ENCODE assay signal across 2 cellular contexts in the genomic region with DNA sequence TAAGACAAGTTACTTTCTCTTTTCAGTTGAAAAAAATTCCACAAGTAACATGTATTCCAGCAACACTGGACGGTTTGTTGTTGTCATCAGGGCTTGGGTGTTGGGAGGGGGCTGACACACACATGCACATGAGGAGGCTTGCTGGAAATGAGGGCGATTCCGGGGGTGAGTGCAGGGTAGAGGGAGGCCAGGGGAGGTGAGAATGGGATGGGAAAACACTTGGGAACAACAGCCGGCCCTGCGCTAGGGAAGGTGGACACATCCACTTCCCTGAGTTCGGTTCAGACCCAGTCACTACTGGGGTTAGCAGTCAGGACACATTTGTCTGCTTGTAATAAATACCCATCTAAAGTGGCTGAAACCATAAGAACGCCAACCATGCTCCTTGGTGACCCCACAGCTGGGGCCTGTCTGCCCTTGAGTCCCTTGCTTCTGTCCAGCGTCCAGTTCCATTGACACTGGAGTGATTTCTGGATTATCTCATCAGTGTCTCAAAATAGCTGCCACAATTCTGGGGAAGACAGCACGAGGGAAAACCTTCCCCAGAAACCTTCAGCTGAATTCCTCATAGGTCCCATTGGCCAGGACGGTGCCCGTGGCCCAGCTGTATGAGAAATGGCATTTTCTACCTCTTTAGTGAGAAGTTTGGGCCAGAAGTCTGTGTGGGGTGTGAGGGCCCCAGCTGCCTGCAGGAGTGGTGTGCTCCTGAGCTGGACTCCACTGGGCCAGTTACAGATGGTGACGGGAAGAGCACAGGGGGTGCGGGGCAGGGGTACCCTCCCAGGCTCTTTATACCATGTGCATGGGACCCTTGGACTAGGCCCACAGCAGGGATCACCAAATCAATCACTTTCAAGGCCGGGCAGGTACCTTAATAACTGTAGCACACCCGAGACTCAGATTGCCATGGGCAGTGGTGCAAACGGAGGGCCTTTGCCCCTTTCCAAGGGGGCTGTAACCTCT.
TF ChIP-seq lines count a peak whose summit lies in the region.

No MANE protein-coding gene starts in this region.

TF ChIP-seq in liver, 16 proteins besides CTCF, POLR2A, EP300 and RAD21 (continued from another document):
- TF ChIP-seq, protein P1, sequence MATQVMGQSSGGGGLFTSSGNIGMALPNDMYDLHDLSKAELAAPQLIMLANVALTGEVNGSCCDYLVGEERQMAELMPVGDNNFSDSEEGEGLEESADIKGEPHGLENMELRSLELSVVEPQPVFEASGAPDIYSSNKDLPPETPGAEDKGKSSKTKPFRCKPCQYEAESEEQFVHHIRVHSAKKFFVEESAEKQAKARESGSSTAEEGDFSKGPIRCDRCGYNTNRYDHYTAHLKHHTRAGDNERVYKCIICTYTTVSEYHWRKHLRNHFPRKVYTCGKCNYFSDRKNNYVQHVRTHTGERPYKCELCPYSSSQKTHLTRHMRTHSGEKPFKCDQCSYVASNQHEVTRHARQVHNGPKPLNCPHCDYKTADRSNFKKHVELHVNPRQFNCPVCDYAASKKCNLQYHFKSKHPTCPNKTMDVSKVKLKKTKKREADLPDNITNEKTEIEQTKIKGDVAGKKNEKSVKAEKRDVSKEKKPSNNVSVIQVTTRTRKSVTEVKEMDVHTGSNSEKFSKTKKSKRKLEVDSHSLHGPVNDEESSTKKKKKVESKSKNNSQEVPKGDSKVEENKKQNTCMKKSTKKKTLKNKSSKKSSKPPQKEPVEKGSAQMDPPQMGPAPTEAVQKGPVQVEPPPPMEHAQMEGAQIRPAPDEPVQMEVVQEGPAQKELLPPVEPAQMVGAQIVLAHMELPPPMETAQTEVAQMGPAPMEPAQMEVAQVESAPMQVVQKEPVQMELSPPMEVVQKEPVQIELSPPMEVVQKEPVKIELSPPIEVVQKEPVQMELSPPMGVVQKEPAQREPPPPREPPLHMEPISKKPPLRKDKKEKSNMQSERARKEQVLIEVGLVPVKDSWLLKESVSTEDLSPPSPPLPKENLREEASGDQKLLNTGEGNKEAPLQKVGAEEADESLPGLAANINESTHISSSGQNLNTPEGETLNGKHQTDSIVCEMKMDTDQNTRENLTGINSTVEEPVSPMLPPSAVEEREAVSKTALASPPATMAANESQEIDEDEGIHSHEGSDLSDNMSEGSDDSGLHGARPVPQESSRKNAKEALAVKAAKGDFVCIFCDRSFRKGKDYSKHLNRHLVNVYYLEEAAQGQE (IDR thresholded peaks at IDR 0.05), result no peak

TF ChIP-seq in HepG2, 621 proteins besides CTCF, POLR2A, EP300 and RAD21 (continued from another document):
- TF ChIP-seq FOXJ3 (CRISPR knock-in tag; IDR thresholded peaks at IDR 0.05; ENCODE audit: borderline replicate concordance) (no peak), ZBTB7B (CRISPR knock-in tag; IDR thresholded peaks at IDR 0.05) (no peak), RBM39 (IDR thresholded peaks at IDR 0.05; ENCODE audit: low read depth, low read length, poor library complexity, severe bottlenecking) (no peak), CBX5 (CRISPR knock-in tag; IDR thresholded peaks at IDR 0.05; ENCODE audit: borderline replicate concordance) (no peak), FOXC1 (CRISPR knock-in tag; IDR thresholded peaks at IDR 0.05; ENCODE audit: borderline replicate concordance) (no peak), SOX13 (IDR thresholded peaks at IDR 0.05) (no peak), SOX13 (CRISPR knock-in tag; conservative IDR thresholded peaks at IDR 0.05 in 1 of 2, IDR thresholded peaks at IDR 0.05 in 1 of 2) (no peak), STAT5B (CRISPR knock-in tag; IDR thresholded peaks at IDR 0.05) (no peak), ZNF850 (CRISPR knock-in tag; conservative IDR thresholded peaks at IDR 0.05) (no peak), ZNF547 (CRISPR knock-in tag; IDR thresholded peaks at IDR 0.05) (no peak), PAX8 (CRISPR knock-in tag; IDR thresholded peaks at IDR 0.05; ENCODE audit: borderline replicate concordance) (no peak), TSC22D2 (CRISPR knock-in tag; IDR thresholded peaks at IDR 0.05; ENCODE audit: borderline replicate concordance) (no peak)
- TF ChIP-seq, protein P2, sequence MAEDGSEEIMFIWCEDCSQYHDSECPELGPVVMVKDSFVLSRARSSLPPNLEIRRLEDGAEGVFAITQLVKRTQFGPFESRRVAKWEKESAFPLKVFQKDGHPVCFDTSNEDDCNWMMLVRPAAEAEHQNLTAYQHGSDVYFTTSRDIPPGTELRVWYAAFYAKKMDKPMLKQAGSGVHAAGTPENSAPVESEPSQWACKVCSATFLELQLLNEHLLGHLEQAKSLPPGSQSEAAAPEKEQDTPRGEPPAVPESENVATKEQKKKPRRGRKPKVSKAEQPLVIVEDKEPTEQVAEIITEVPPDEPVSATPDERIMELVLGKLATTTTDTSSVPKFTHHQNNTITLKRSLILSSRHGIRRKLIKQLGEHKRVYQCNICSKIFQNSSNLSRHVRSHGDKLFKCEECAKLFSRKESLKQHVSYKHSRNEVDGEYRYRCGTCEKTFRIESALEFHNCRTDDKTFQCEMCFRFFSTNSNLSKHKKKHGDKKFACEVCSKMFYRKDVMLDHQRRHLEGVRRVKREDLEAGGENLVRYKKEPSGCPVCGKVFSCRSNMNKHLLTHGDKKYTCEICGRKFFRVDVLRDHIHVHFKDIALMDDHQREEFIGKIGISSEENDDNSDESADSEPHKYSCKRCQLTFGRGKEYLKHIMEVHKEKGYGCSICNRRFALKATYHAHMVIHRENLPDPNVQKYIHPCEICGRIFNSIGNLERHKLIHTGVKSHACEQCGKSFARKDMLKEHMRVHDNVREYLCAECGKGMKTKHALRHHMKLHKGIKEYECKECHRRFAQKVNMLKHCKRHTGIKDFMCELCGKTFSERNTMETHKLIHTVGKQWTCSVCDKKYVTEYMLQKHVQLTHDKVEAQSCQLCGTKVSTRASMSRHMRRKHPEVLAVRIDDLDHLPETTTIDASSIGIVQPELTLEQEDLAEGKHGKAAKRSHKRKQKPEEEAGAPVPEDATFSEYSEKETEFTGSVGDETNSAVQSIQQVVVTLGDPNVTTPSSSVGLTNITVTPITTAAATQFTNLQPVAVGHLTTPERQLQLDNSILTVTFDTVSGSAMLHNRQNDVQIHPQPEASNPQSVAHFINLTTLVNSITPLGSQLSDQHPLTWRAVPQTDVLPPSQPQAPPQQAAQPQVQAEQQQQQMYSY (CRISPR knock-in tag; IDR thresholded peaks at IDR 0.05), result no peak
- TF ChIP-seq, protein P3, sequence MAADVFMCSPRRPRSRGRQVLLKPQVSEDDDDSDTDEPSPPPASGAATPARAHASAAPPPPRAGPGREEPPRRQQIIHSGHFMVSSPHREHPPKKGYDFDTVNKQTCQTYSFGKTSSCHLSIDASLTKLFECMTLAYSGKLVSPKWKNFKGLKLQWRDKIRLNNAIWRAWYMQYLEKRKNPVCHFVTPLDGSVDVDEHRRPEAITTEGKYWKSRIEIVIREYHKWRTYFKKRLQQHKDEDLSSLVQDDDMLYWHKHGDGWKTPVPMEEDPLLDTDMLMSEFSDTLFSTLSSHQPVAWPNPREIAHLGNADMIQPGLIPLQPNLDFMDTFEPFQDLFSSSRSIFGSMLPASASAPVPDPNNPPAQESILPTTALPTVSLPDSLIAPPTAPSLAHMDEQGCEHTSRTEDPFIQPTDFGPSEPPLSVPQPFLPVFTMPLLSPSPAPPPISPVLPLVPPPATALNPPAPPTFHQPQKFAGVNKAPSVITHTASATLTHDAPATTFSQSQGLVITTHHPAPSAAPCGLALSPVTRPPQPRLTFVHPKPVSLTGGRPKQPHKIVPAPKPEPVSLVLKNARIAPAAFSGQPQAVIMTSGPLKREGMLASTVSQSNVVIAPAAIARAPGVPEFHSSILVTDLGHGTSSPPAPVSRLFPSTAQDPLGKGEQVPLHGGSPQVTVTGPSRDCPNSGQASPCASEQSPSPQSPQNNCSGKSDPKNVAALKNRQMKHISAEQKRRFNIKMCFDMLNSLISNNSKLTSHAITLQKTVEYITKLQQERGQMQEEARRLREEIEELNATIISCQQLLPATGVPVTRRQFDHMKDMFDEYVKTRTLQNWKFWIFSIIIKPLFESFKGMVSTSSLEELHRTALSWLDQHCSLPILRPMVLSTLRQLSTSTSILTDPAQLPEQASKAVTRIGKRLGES (CRISPR knock-in tag; IDR thresholded peaks at IDR 0.05; ENCODE audit: borderline replicate concordance), result no peak
